In genomic region chr10:80474920-80475319, GRCh38 we compare ENCODE assay signal across 1 cellular context.
A peak's percentile ranks its signal among the peaks of the same experiment; 100 is the strongest.
TF ChIP-seq lines count a peak whose summit lies in the region.

No MANE protein-coding gene starts in this region.

TF ChIP-seq in K562, 482 proteins besides CTCF, POLR2A, EP300 and RAD21:
- no peak for TF ChIP-seq ZNF644 (tag; IDR thresholded peaks at IDR 0.05; ENCODE audit: low read depth)
- TF ChIP-seq TFAP4 (CRISPR knock-in tag; IDR thresholded peaks at IDR 0.05; ENCODE audit: borderline replicate concordance) = peak; percentile 46; the same call in 1 of the 2 replicates
- TF ChIP-seq SIX5 (IDR thresholded peaks at IDR 0.05; ENCODE audit: borderline replicate concordance in 1 of 2, insufficient read depth in 1 of 2, low read depth in 1 of 2, low read length in 2 of 2) = no peak
- TF ChIP-seq GATA2 (CRISPR knock-in tag; IDR thresholded peaks at IDR 0.05) = no peak
- TF ChIP-seq FOS (IDR thresholded peaks at IDR 0.05; ENCODE audit: extremely low read depth, insufficient read length) = no peak
- TF ChIP-seq NFYB (IDR thresholded peaks at IDR 0.05; ENCODE audit: extremely low read depth, insufficient read length) = no peak
- TF ChIP-seq MBD1 (CRISPR knock-in tag; IDR thresholded peaks at IDR 0.05) = no peak
- TF ChIP-seq NR1H2 (CRISPR knock-in tag; IDR thresholded peaks at IDR 0.05) = no peak
- TF ChIP-seq TAF7 (tag; IDR thresholded peaks at IDR 0.05) = no peak
- peak; percentile 37 for TF ChIP-seq CBFA2T3 (IDR thresholded peaks at IDR 0.05)
TF ChIP-seq in K562: peak in this region for 2.
